8 cellular contexts compared by ENCODE assay signal in the genomic region with DNA sequence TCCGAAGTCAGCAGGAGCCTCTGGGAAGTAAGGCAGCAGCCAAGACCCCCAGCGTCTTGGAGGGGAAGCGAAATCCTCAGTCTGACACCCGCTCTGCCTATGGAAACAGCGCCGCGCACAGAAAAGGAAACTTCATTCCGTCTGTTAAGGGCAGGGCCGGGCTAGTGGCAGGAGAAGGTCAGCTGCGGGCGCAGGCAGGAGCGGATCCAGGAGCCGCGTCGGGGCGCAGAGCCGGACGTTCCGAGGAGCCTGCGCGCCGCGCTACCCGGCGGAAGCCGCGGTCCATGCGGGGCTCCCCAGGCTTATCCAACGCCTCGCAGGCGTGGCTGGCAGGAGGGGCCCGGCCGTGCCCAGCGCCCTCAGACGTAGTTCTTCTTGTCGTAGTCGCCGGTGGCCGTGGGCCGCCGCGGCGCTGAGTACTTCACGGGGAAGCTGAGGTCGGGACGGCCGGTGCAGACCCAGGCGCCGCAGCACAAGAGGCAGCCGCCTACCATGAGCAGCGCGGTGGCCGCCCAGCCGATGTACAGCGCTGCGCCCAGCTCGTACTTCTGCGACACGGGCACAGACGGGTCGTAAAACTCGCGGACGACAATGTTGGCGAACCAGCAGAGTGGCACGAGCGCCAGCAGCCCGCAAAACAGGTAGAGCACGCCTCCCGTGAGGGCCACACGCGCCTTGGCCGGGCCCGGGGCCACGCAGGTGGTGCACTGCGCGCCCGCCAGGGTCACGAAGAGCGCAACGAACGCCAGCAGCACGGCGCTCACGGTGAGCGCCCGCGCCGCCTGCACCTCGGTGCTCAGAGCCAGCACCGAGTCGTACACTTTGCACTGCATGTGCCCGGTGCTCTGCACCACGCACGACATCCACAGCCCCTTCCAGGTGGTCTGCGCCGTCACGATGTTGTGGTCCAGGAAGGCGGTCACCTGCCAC. TPM values are rescaled to one million over a fixed set of nuclear protein-coding genes. Genes with fewer than 3 reads are reported as not detected.
DNase-seq lines count a peak whose midpoint lies in the region; ATAC-seq and TF ChIP-seq lines count a peak whose summit lies in the region.

No MANE protein-coding gene starts in this region.

- H3K27me3 ChIP-seq in body of pancreas: peaks cover 0 to 7% of the 10 kb centered on the region in 2 donors

- peaks cover 2% of the 10 kb centered on the region for H3K4me1 Mint-ChIP-seq in activated naive CD8-positive, alpha-beta T cell treated with anti-CD3 and anti-CD28 coated beads, Interleukin-2, amount 10 ng/mL, durations not matched to agents 7 days and 5 days

- no peaks in the 10 kb centered on the region for H3K9me3 ChIP-seq in body of pancreas

- H3K4me1 ChIP-seq in body of pancreas: peaks cover 16% of the 10 kb centered on the region

- no peak overlapping the region for H3K27ac ChIP-seq in body of pancreas

- intact Hi-C loops in Right ventricle myocardium superior (cut with DNase I): no loop called here
- intact Hi-C loops in Right ventricle myocardium inferior (cut with DNase I): loop anchor here (2.0 to 5.0 kb wide), 2 partner anchors 43 to 99 kb away; no protein-coding TSS in a partner anchor
- intact Hi-C loops in body of pancreas (cut with DNase I): no loop called here

- H3K4me3 ChIP-seq in iPS-11a (ENCODE audit: low read depth, low read length): peak overlapping the region; percentile 28
- H3K4me3 ChIP-seq in body of pancreas: no peak overlapping the region

- POLR2A ChIA-PET in activated naive CD8-positive, alpha-beta T cell treated with anti-CD3 and anti-CD28 coated beads, Interleukin-2, amount 10 ng/mL, durations not matched to agents 7 days and 5 days (lab: Charles Lee): no interaction called here

- TF ChIP-seq POLR2A in body of pancreas (IDR thresholded peaks at IDR 0.05): no peak

- 2 to 12% methylated on average over 13 to 99 of the region's 99 CpGs for WGBS in body of pancreas, 2 donors

- H3K27me3 Mint-ChIP-seq in activated naive CD8-positive, alpha-beta T cell treated with anti-CD3 and anti-CD28 coated beads, Interleukin-2, amount 10 ng/mL, durations not matched to agents 7 days and 5 days: peaks cover 24% of the 10 kb centered on the region

- peak; percentile 40 for DNase-seq in Right ventricle myocardium superior
- no peak for DNase-seq in Right ventricle myocardium inferior (ENCODE audit: missing footprints)
- DNase-seq in activated naive CD8-positive, alpha-beta T cell treated with anti-CD3 and anti-CD28 coated beads, Interleukin-2, amount 10 ng/mL, durations not matched to agents 7 days and 5 days: peak; percentile 55
- peak; percentile 50 for DNase-seq in stimulated activated CD8-positive, alpha-beta memory T cell treated with anti-CD3 and anti-CD28 coated beads, Interleukin-4, amount 100 ng/mL, for 48 hours
- DNase-seq in body of pancreas: no peak
- no peak for DNase-seq in NCI-H187 treated with DMSO at 0.1 percent for 48 hours (lab: John Stamatoyannopoulos, UW)

- peak overlapping the region; percentile 48 for H3K4me3 Mint-ChIP-seq in activated naive CD8-positive, alpha-beta T cell treated with anti-CD3 and anti-CD28 coated beads, Interleukin-2, amount 10 ng/mL, durations not matched to agents 7 days and 5 days

- H3K36me3 Mint-ChIP-seq in activated naive CD8-positive, alpha-beta T cell treated with anti-CD3 and anti-CD28 coated beads, Interleukin-2, amount 10 ng/mL, durations not matched to agents 7 days and 5 days: peaks cover 2% of the 10 kb centered on the region

- TF ChIP-seq CTCF in body of pancreas (IDR thresholded peaks at IDR 0.05): no peak

- ATAC-seq in Right ventricle myocardium superior (ENCODE audit: poor library complexity) (peak; percentile 23), Right ventricle myocardium inferior (no peak), GM21786 (IDR thresholded peaks at IDR 0.05; ENCODE audit: unreplicated experiment) (no peak), body of pancreas (no peak)
- ATAC-seq in activated naive CD8-positive, alpha-beta T cell treated with anti-CD3 and anti-CD28 coated beads, Interleukin-2, amount 10 ng/mL, durations not matched to agents 7 days and 5 days (ENCODE audit: low read depth): peak; percentile 53

- H3K27ac Mint-ChIP-seq in activated naive CD8-positive, alpha-beta T cell treated with anti-CD3 and anti-CD28 coated beads, Interleukin-2, amount 10 ng/mL, durations not matched to agents 7 days and 5 days: no peak overlapping the region

- H3K36me3 ChIP-seq in body of pancreas (replicated peaks in 1 of 2; ENCODE audit: insufficient read depth in 1 of 2, low read depth in 2 of 2): no peaks in the 10 kb centered on the region

- H3K9me3 Mint-ChIP-seq in activated naive CD8-positive, alpha-beta T cell treated with anti-CD3 and anti-CD28 coated beads, Interleukin-2, amount 10 ng/mL, durations not matched to agents 7 days and 5 days: no peaks in the 10 kb centered on the region

RNA-seq across cellular contexts. Expression of a gene that starts 0.7 kb away (rescaled TPM):
- total RNA-seq in Right ventricle myocardium superior (23.9 TPM), Right ventricle myocardium inferior (29.9 TPM), body of pancreas (10 to 100 TPM; 36.9 to 80.4 TPM)
- not detected for total RNA-seq in activated naive CD8-positive, alpha-beta T cell treated with anti-CD3 and anti-CD28 coated beads, Interleukin-2, amount 10 ng/mL, durations not matched to agents 7 days and 5 days

RNA-seq across cellular contexts. Expression of a gene that starts 43.8 kb away (rescaled TPM):
- total RNA-seq in Right ventricle myocardium superior (0.62 TPM), Right ventricle myocardium inferior (0.76 TPM), body of pancreas (not detected)
- total RNA-seq in activated naive CD8-positive, alpha-beta T cell treated with anti-CD3 and anti-CD28 coated beads, Interleukin-2, amount 10 ng/mL, durations not matched to agents 7 days and 5 days: 10 to 100 TPM; 54.2 to 56.1 TPM

RNA-seq across cellular contexts. Expression of a gene that starts 44.5 kb away (rescaled TPM):
- total RNA-seq in Right ventricle myocardium superior (43.5 TPM), Right ventricle myocardium inferior (45.8 TPM), body of pancreas (10 to 100 TPM; 13.2 to 27.2 TPM)
- 10 to 100 TPM; 58.2 to 68.7 TPM for total RNA-seq in activated naive CD8-positive, alpha-beta T cell treated with anti-CD3 and anti-CD28 coated beads, Interleukin-2, amount 10 ng/mL, durations not matched to agents 7 days and 5 days

Comparison
In these comparisons a context has a peak if more than half of its experiments do, and no peak if none do; other contexts are left out.
1. ATAC-seq: peak in Right ventricle myocardium superior (single experiment) and activated naive CD8-positive, alpha-beta T cell treated with anti-CD3 and anti-CD28 coated beads, Interleukin-2, amount 10 ng/mL, durations not matched to agents 7 days and 5 days (single experiment); none in Right ventricle myocardium inferior (single experiment), GM21786 (single experiment) and body of pancreas (single experiment).
2. DNase-seq: peak in Right ventricle myocardium superior (single experiment), activated naive CD8-positive, alpha-beta T cell treated with anti-CD3 and anti-CD28 coated beads, Interleukin-2, amount 10 ng/mL, durations not matched to agents 7 days and 5 days (single experiment) and stimulated activated CD8-positive, alpha-beta memory T cell treated with anti-CD3 and anti-CD28 coated beads, Interleukin-4, amount 100 ng/mL, for 48 hours (single experiment); none in Right ventricle myocardium inferior (single experiment), body of pancreas (0 of 4) and NCI-H187 treated with DMSO at 0.1 percent for 48 hours (single experiment).
3. RNA of a gene that starts 0.7 kb away (total RNA-seq): 36.9 to 80.4 TPM in body of pancreas, 29.9 TPM in Right ventricle myocardium inferior (single experiment) and 23.9 TPM in Right ventricle myocardium superior (single experiment); not detected in activated naive CD8-positive, alpha-beta T cell treated with anti-CD3 and anti-CD28 coated beads, Interleukin-2, amount 10 ng/mL, durations not matched to agents 7 days and 5 days; every median in the first group is over 10 times any median in the second.
4. RNA of a gene that starts 43.8 kb away (total RNA-seq): 54.2 to 56.1 TPM in activated naive CD8-positive, alpha-beta T cell treated with anti-CD3 and anti-CD28 coated beads, Interleukin-2, amount 10 ng/mL, durations not matched to agents 7 days and 5 days; 0.76 TPM in Right ventricle myocardium inferior (single experiment), 0.62 TPM in Right ventricle myocardium superior (single experiment) and not detected in body of pancreas; every median in the first group is over 10 times any median in the second.